1 cellular context compared by ENCODE assay signal in genomic region chr18:11982981-11983380, GRCh38.
TF ChIP-seq lines count a peak whose summit lies in the region.

No MANE protein-coding gene starts in this region.

TF ChIP-seq in GM23338, 12 proteins besides CTCF, POLR2A, EP300 and RAD21 (continued from another document):
- TF ChIP-seq, protein P1, sequence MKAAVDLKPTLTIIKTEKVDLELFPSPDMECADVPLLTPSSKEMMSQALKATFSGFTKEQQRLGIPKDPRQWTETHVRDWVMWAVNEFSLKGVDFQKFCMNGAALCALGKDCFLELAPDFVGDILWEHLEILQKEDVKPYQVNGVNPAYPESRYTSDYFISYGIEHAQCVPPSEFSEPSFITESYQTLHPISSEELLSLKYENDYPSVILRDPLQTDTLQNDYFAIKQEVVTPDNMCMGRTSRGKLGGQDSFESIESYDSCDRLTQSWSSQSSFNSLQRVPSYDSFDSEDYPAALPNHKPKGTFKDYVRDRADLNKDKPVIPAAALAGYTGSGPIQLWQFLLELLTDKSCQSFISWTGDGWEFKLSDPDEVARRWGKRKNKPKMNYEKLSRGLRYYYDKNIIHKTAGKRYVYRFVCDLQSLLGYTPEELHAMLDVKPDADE (IDR thresholded peaks at IDR 0.05) = no peak
- TF ChIP-seq NANOG (IDR thresholded peaks at IDR 0.05; ENCODE audit: borderline replicate concordance) = no peak
